ENCODE assay signal across 12 cellular contexts in genomic region chr18:74541703-74542555, GRCh38. TPM values are rescaled to one million over a fixed set of nuclear protein-coding genes. Genes with fewer than 3 reads are reported as not detected.
DNase-seq lines count a peak whose midpoint lies in the region; ATAC-seq and TF ChIP-seq lines count a peak whose summit lies in the region.
"Had no signal": no experiment of that assay in that cellular context is flagged by ENCODE, and none has a peak within 500 bp of the region (broad histone marks: within the 10 kb centered on the region; RNA-seq: fewer than 3 reads in every experiment).

No MANE protein-coding gene starts in this region.

- peak; percentile 76 for TF ChIP-seq POLR2A in right lobe of liver (IDR thresholded peaks at IDR 0.05)

- H3K9me3 ChIP-seq in MM.1S (replicated peaks; ENCODE audit: insufficient read depth, low read length) (no peaks in the 10 kb centered on the region), colonic mucosa (no peaks in the 10 kb centered on the region), right lobe of liver (no peaks in the 10 kb centered on the region)

- H3K79me2 ChIP-seq in MM.1S (ENCODE audit: low read length): no peaks in the 10 kb centered on the region

- peak overlapping the region; percentile 52 for H2AFZ ChIP-seq in MM.1S (ENCODE audit: low read length)

- peak; percentile 88 to 98 (median 92) for ATAC-seq in right lobe of liver
- ATAC-seq in left cardiac atrium: no peak
- ATAC-seq: right cardiac atrium had no signal

- intact Hi-C loops in colonic mucosa (cut with DNase I) (no loop called here), right lobe of liver (cut with DNase I) (no loop called here), left cardiac atrium (cut with DNase I) (loop anchor here in 1 of 2 donors (10.0 kb wide), 1 partner anchor 47 kb away; the partner anchor contains the start of gene CNDP2)

- no peaks in the 10 kb centered on the region for H4K20me1 ChIP-seq in MM.1S (ENCODE audit: insufficient read depth, low read length)

- no peaks in the 10 kb centered on the region for H3F3A ChIP-seq in MM.1S (ENCODE audit: insufficient read depth, low read length)

- TF ChIP-seq CTCF in MM.1S (IDR thresholded peaks at IDR 0.05; ENCODE audit: low read length) (no peak), colonic mucosa (IDR thresholded peaks at IDR 0.05) (no peak), right lobe of liver (IDR thresholded peaks at IDR 0.05) (no peak)

- DNase-seq in MM.1S: peak; percentile 50
- DNase-seq in colonic mucosa: peak; percentile 57
- DNase-seq in right lobe of liver: peak; percentile 83 to 94 (median 92)
- DNase-seq in left cardiac atrium: no peak
- DNase-seq in NCI-H2196 treated with DMSO at 0.1 percent for 48 hours (lab: John Stamatoyannopoulos, UW; ENCODE audit: unreplicated experiment): no peak
- no peak for DNase-seq in GM19240 (ENCODE audit: insufficient read length, low spot score)
- DNase-seq: dermis blood vessel endothelial cell, mesenchymal stem cell, NCI-H226, right cardiac atrium had no signal

- H3K4me3 ChIP-seq in MM.1S (ENCODE audit: low read length) (no peak overlapping the region), colonic mucosa (no peak overlapping the region), right lobe of liver (peak overlapping the region in 2 of 3 donors; percentile 15 to 23)

- H3K4me1 ChIP-seq in MM.1S (ENCODE audit: low read length) (peaks cover 12% of the 10 kb centered on the region), colonic mucosa (no peaks in the 10 kb centered on the region), right lobe of liver (peaks cover 0 to 37% (median 15%) of the 10 kb centered on the region in 4 donors)

- H3K36me3 ChIP-seq in MM.1S (replicated peaks; ENCODE audit: insufficient read depth, low read length) (no peaks in the 10 kb centered on the region), colonic mucosa (no peaks in the 10 kb centered on the region), right lobe of liver (no peaks in the 10 kb centered on the region)

- WGBS in right lobe of liver (ENCODE audit: insufficient coverage, low coverage, low lambda C conversion rate, missing lambda C conversion rate): 22% methylated on average over 6 of the region's 15 CpGs

- H3K4me2 ChIP-seq in MM.1S (ENCODE audit: low read depth, low read length): peak overlapping the region; percentile 42; the same call in 1 of the 2 replicates

- no peaks in the 10 kb centered on the region for H3K9me2 ChIP-seq in MM.1S (replicated peaks; ENCODE audit: insufficient read depth, low read length)

- no peaks in the 10 kb centered on the region for H3K27me3 ChIP-seq in MM.1S (replicated peaks; ENCODE audit: insufficient read depth, low read length)
- no peaks in the 10 kb centered on the region for H3K27me3 ChIP-seq in colonic mucosa
- H3K27me3 ChIP-seq in right lobe of liver: no peaks in the 10 kb centered on the region

- no peak overlapping the region for H3K9ac ChIP-seq in MM.1S (ENCODE audit: low read length)
- H3K9ac ChIP-seq in colonic mucosa (ENCODE audit: low read depth in 2 of 2, low read length in 2 of 2): peak overlapping the region in 1 of 2 donors; percentile 30

- H3K27ac ChIP-seq in MM.1S (ENCODE audit: low read length): 0 out of 2 replicates have a peak overlapping the region, but pooled peaks have one; percentile 10
- H3K27ac ChIP-seq in colonic mucosa: no peak overlapping the region
- peak overlapping the region; percentile 79 to 95 (median 90) for H3K27ac ChIP-seq in right lobe of liver
- peak overlapping the region; percentile 87 for H3K27ac ChIP-seq in temporal lobe (ENCODE audit: low read depth, low read length)

RNA-seq across cellular contexts. Expression of gene CNDP1, which starts 7.6 kb away (rescaled TPM):
- total RNA-seq in colonic mucosa (under 1 TPM in 1 of 2 donors, not detected in 1; 0.10 TPM), right lobe of liver (10 to 100 TPM; 10.4 to 61.4 (median 28.4) TPM), temporal lobe (0.49 TPM), left cardiac atrium (not detected)
- total RNA-seq: activated CD8-positive, alpha-beta memory T cell treated with anti-CD3 and anti-CD28 coated beads for 36 hours; dermis blood vessel endothelial cell; right cardiac atrium had no signal

RNA-seq across cellular contexts. Expression of gene CNDP2, which starts 45.8 kb away (rescaled TPM):
- total RNA-seq in colonic mucosa: 100 to 1,000 TPM; 206 to 261 TPM
- 100 to 1,000 TPM; 178 to 367 (median 230) TPM for total RNA-seq in right lobe of liver
- total RNA-seq in temporal lobe: 35.7 TPM
- 10 to 100 TPM; 71.1 to 79.4 TPM for total RNA-seq in left cardiac atrium

RNA-seq across cellular contexts. Expression of gene ZNF407, which starts 55.7 kb away (rescaled TPM):
- 10 to 100 TPM in 1 of 2 donors, 1 to 10 TPM in 1; 8.1 to 13.1 TPM for total RNA-seq in colonic mucosa
- total RNA-seq in right lobe of liver: 1 to 10 TPM; 4.3 to 8.0 (median 5.7) TPM
- total RNA-seq in temporal lobe: 17.2 TPM
- total RNA-seq in left cardiac atrium: 10 to 100 TPM; 10.1 to 10.6 TPM

Comparison
In these comparisons a context has a peak if more than half of its experiments do, and no peak if none do; other contexts are left out.
1. DNase-seq: peak in MM.1S (single experiment), colonic mucosa (single experiment) and right lobe of liver (3 of 3); none in left cardiac atrium (single experiment), NCI-H2196 treated with DMSO at 0.1 percent for 48 hours (single experiment) and GM19240 (single experiment).
2. H3K4me3 ChIP-seq: peak in right lobe of liver (2 of 3); none in MM.1S (single experiment) and colonic mucosa (single experiment).
3. ATAC-seq: peak in right lobe of liver (4 of 4); none in left cardiac atrium (0 of 2).